30 cellular contexts compared by ENCODE assay signal in the genomic region with DNA sequence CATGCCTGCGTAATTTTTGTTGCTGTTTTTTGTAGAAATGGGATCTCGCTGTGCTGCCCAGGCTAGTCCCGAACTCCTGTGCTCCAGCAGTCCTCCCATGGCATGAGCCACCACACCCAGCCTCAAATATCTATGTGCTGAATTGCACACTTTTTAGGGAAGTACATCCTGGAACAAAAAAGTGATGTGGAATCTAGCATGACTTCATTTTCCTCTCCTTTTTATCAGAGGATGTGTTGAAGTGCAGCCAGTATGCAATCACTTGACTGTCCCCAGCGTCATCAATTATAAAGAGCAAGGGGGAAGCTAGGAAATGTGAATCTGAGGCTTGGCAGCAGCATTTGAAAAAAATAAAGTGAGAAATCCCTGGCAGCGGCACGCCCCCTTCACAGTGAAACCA. TPM values are rescaled to one million over a fixed set of nuclear protein-coding genes. Genes with fewer than 3 reads are reported as not detected.
A peak's percentile ranks its signal among the peaks of the same experiment; 100 is the strongest.
DNase-seq lines count a peak whose midpoint lies in the region; ATAC-seq and TF ChIP-seq lines count a peak whose summit lies in the region.
"Had no signal": no experiment of that assay in that cellular context is flagged by ENCODE, and none has a peak within 500 bp of the region (broad histone marks: within the 10 kb centered on the region; RNA-seq: fewer than 3 reads in every experiment).

No MANE protein-coding gene starts in this region.

- in situ Hi-C loops in GM13977 (cut with MboI; ENCODE audit: low pct_unique_long_range_greater_than_20kb, low sequenced_read_pairs, unreplicated experiment): no loop called here

- no peaks in the 10 kb centered on the region for H3K27me3 ChIP-seq in right lobe of liver
- H3K27me3 ChIP-seq: ascending aorta, sigmoid colon, upper lobe of left lung had no signal

- DNase-seq in MV-4-11 (lab: John Stamatoyannopoulos, UW) (peak; percentile 3), NCI-H69 (lab: John Stamatoyannopoulos, UW) (peak; percentile 73), dermis microvascular lymphatic vessel endothelial cell (ENCODE audit: low read depth in 2 of 2) (peak; percentile 45 to 79), right lobe of liver (no peak), GM13977 (ENCODE audit: low spot score) (no peak), mesenteric fat pad (ENCODE audit: low spot score) (no peak)
- DNase-seq: activated CD4-positive, alpha-beta T cell treated with anti-CD3 and anti-CD28 coated beads for 48 hours; activated CD8-positive, alpha-beta memory T cell treated with anti-CD3 and anti-CD28 coated beads for 24 hours; activated gamma-delta T cell; activated naive CD8-positive, alpha-beta T cell treated with anti-CD3 and anti-CD28 coated beads, Interleukin-2, amount 10 ng/mL, durations not matched to agents 7 days and 5 days; activated T-cell treated with anti-CD3 and anti-CD28 coated beads, Interleukin-2, amount 50 U/mL, for 1 hour; Calu3; central memory CD4-positive, alpha-beta T cell; GOT3; lower lobe of right lung; mucosa of descending colon; NCI-H1105; nephron progenitor cell; NK-92 treated with Interleukin-12 subunit alpha and Interleukin-12 subunit beta, amount 100 ng/mL, for 24 hours; PC-9; Right ventricle myocardium superior; sigmoid colon; stimulated activated CD4-positive, alpha-beta T cell treated with anti-CD3 and anti-CD28 coated beads, Interleukin-4, amount 100 ng/mL, for 4 hours; substantia nigra; upper lobe of left lung; WERI-Rb-1 had no signal

- no peak for TF ChIP-seq POLR2A in right lobe of liver (IDR thresholded peaks at IDR 0.05)

- peak; percentile 46 to 74 (median 54) for ATAC-seq in right lobe of liver
- no peak for ATAC-seq in GM21367 (IDR thresholded peaks at IDR 0.05; ENCODE audit: unreplicated experiment)
- ATAC-seq: lower lobe of right lung; mucosa of descending colon; stimulated activated memory B cell treated with anti-CD40 and anti-IgM and Interleukin-4, amounts not matched to agents 10 μg/mL and 1 μg/mL and 100 μg/mL, for 72 hours had no signal

- WGBS in right lobe of liver (ENCODE audit: insufficient coverage, low coverage, low lambda C conversion rate, missing lambda C conversion rate): 53% methylated on average over 4 of the region's 6 CpGs

- H3K4me3 ChIP-seq in right lobe of liver: no peak overlapping the region
- H3K4me3 ChIP-seq: ascending aorta, lower lobe of right lung, mucosa of descending colon, PC-9, sigmoid colon, upper lobe of left lung had no signal

- peaks cover 0 to under 1% (median 0%) of the 10 kb centered on the region in 4 donors for H3K4me1 ChIP-seq in right lobe of liver
- H3K4me1 ChIP-seq: ascending aorta, sigmoid colon, upper lobe of left lung had no signal

- no peaks in the 10 kb centered on the region for H3K36me3 ChIP-seq in right lobe of liver
- H3K36me3 ChIP-seq: ascending aorta, lower lobe of right lung, sigmoid colon, upper lobe of left lung, WERI-Rb-1 had no signal

- intact Hi-C loops in right lobe of liver (cut with DNase I): no loop called here

- TF ChIP-seq CTCF in right lobe of liver (IDR thresholded peaks at IDR 0.05) (no peak), GM13977 (IDR thresholded peaks at IDR 0.05; ENCODE audit: extremely low read depth, insufficient read depth, missing control alignments) (no peak)

- H3K27ac ChIP-seq in right lobe of liver: no peak overlapping the region
- H3K27ac ChIP-seq: ascending aorta, lower lobe of right lung, PC-9, sigmoid colon, upper lobe of left lung, WERI-Rb-1 had no signal

- H3K9me3 ChIP-seq in right lobe of liver: no peaks in the 10 kb centered on the region
- H3K9me3 ChIP-seq: ascending aorta, lower lobe of right lung, mucosa of descending colon, sigmoid colon, upper lobe of left lung had no signal

RNA-seq across cellular contexts. Expression of a gene that starts 6.4 kb away (rescaled TPM):
- total RNA-seq in dermis microvascular lymphatic vessel endothelial cell (34.3 and 38.9 TPM in 2 replicates), right lobe of liver (10 to 100 TPM in 5 of 6 experiments, 1 to 10 TPM in 1; 7.1 to 12.8 (median 10.5) TPM), mesenteric fat pad (15.3 TPM)

RNA-seq across cellular contexts. Expression of a gene that starts 42.4 kb away (rescaled TPM):
- total RNA-seq in dermis microvascular lymphatic vessel endothelial cell (0.51 and 1.0 TPM in 2 replicates), right lobe of liver (1 to 10 TPM in 2 of 6 experiments, under 1 TPM in 3, not detected in 1; 0.26 to 2.8 (median 0.34) TPM), mesenteric fat pad (0.77 TPM)
- total RNA-seq: ascending aorta, kidney epithelial cell, Right ventricle myocardium superior had no signal

Comparison
In these comparisons a context has a peak if more than half of its experiments do, and no peak if none do; other contexts are left out.
1. DNase-seq: peak in MV-4-11 (single experiment), NCI-H69 (single experiment) and dermis microvascular lymphatic vessel endothelial cell (2 of 2); none in right lobe of liver (0 of 3), GM13977 (single experiment) and mesenteric fat pad (single experiment).